Comparison of ENCODE assay signal across 9 cellular contexts in genomic region chr6:16764188-16764950, GRCh38. TPM values are rescaled to one million over a fixed set of nuclear protein-coding genes. Genes with fewer than 3 reads are reported as not detected.
DNase-seq lines count a peak whose midpoint lies in the region; ATAC-seq and TF ChIP-seq lines count a peak whose summit lies in the region.
"Had no signal": no experiment of that assay in that cellular context is flagged by ENCODE, and none has a peak within 500 bp of the region (broad histone marks: within the 10 kb centered on the region; RNA-seq: fewer than 3 reads in every experiment).

No MANE protein-coding gene starts in this region.

- no peaks in the 10 kb centered on the region for H3K27me3 ChIP-seq in Loucy (ENCODE audit: insufficient read depth, low read length, poor library complexity, severe bottlenecking)

- DNase-seq in DMS114 treated with DMSO at 0.1 percent for 48 hours (lab: John Stamatoyannopoulos, UW; ENCODE audit: unreplicated experiment) (peak; percentile 56), astrocyte of the spinal cord (ENCODE audit: low read depth, low spot score) (peak; percentile 78), NCI-H2029 treated with DMSO at 0.1 percent for 48 hours (lab: John Stamatoyannopoulos, UW) (no peak), HPDE6-E6E7 (ENCODE audit: extremely low spot score) (no peak)
- DNase-seq in naive thymus-derived CD8-positive, alpha-beta T cell: peak in 2 of 10 donors; percentile 21 to 26

- H3K27ac Mint-ChIP-seq in naive thymus-derived CD8-positive, alpha-beta T cell: peak overlapping the region in 8 of 10 donors; percentile 28 to 99 (median 82)
- H3K27ac Mint-ChIP-seq: memory B cell had no signal

- POLR2A ChIA-PET in naive thymus-derived CD8-positive, alpha-beta T cell (lab: Charles Lee): interaction anchor here (0.6 to 0.9 kb wide), 2 partner anchors 237 to 446 kb away, joined by 3 to 4 read pairs; no protein-coding TSS in a partner anchor

- H3K9ac ChIP-seq in Loucy (ENCODE audit: low read depth, low read length, poor library complexity, severe bottlenecking): no peak overlapping the region

- H3K27me3 Mint-ChIP-seq in naive thymus-derived CD8-positive, alpha-beta T cell: peaks cover 0 to 3% (median 0%) of the 10 kb centered on the region in 5 donors
- H3K27me3 Mint-ChIP-seq: memory B cell had no signal

- no peaks in the 10 kb centered on the region for H3K36me3 ChIP-seq in Loucy (ENCODE audit: insufficient read depth, low read length)

- in situ Hi-C loops in astrocyte of the spinal cord (cut with HindIII; ENCODE audit: low sequenced_read_pairs): no loop called here

- H3K9me2 ChIP-seq in Loucy (replicated peaks; ENCODE audit: low read depth, low read length): no peaks in the 10 kb centered on the region

- no peaks in the 10 kb centered on the region for H3K36me3 Mint-ChIP-seq in naive thymus-derived CD8-positive, alpha-beta T cell
- H3K36me3 Mint-ChIP-seq: memory B cell had no signal

- H3K9me3 Mint-ChIP-seq in naive thymus-derived CD8-positive, alpha-beta T cell: no peaks in the 10 kb centered on the region
- H3K9me3 Mint-ChIP-seq: memory B cell had no signal

- H3K4me3 ChIP-seq in Loucy (ENCODE audit: low read length, poor library complexity, severe bottlenecking) (peak overlapping the region; percentile 87), astrocyte of the spinal cord (ENCODE audit: low read depth, low read length) (no peak overlapping the region)

- H3K4me2 ChIP-seq in Loucy (ENCODE audit: low read depth, low read length, poor library complexity, severe bottlenecking): peak overlapping the region; percentile 75

- TF ChIP-seq CTCF in Loucy (conservative IDR thresholded peaks at IDR 0.05; ENCODE audit: low read length) (peak; percentile 78), astrocyte of the spinal cord (IDR thresholded peaks at IDR 0.05; ENCODE audit: low read depth, low read length) (peak; percentile 46)

- H3K4me1 ChIP-seq in Loucy (ENCODE audit: insufficient read depth, low read length, poor library complexity, severe bottlenecking): peaks cover 28% of the 10 kb centered on the region

- no peaks in the 10 kb centered on the region for H3F3A ChIP-seq in Loucy (ENCODE audit: low read depth)

- no peak overlapping the region for H2AFZ ChIP-seq in Loucy (ENCODE audit: low read length)

- H3K4me3 Mint-ChIP-seq in naive thymus-derived CD8-positive, alpha-beta T cell: peak overlapping the region in 3 of 10 donors; percentile 0 to 92 (median 19)
- H3K4me3 Mint-ChIP-seq: memory B cell had no signal

- H4K20me1 ChIP-seq in Loucy (ENCODE audit: insufficient read depth, low read length, poor library complexity, severe bottlenecking): peaks cover 6% of the 10 kb centered on the region

- H3K4me1 Mint-ChIP-seq in naive thymus-derived CD8-positive, alpha-beta T cell: peaks cover 16 to 52% (median 38%) of the 10 kb centered on the region in 4 donors

- H3K9me3 ChIP-seq in Loucy (ENCODE audit: insufficient read depth, low read depth, low read length): no peaks in the 10 kb centered on the region

- no peak for ATAC-seq in naive thymus-derived CD8-positive, alpha-beta T cell
- ATAC-seq in HG02759 (IDR thresholded peaks at IDR 0.05; ENCODE audit: unreplicated experiment) (no peak), HG02623 (IDR thresholded peaks at IDR 0.05; ENCODE audit: unreplicated experiment) (no peak)

- H3K79me2 ChIP-seq in Loucy (ENCODE audit: insufficient read depth, low read length): peaks cover 22% of the 10 kb centered on the region

RNA-seq across cellular contexts. Expression of gene ATXN1, which starts 3.1 kb away (rescaled TPM):
- 10 to 100 TPM; 39.8 to 42.3 TPM for total RNA-seq in naive thymus-derived CD8-positive, alpha-beta T cell
- 1 to 10 TPM; 2.7 to 8.2 (median 4.0) TPM for polyA plus RNA-seq in naive thymus-derived CD8-positive, alpha-beta T cell

Comparison
In these comparisons a context has a peak if more than half of its experiments do, and no peak if none do; other contexts are left out.
1. DNase-seq: peak in DMS114 treated with DMSO at 0.1 percent for 48 hours (single experiment) and astrocyte of the spinal cord (single experiment); none in NCI-H2029 treated with DMSO at 0.1 percent for 48 hours (single experiment) and HPDE6-E6E7 (single experiment).